ENCODE assay signal across 8 cellular contexts in the genomic region with DNA sequence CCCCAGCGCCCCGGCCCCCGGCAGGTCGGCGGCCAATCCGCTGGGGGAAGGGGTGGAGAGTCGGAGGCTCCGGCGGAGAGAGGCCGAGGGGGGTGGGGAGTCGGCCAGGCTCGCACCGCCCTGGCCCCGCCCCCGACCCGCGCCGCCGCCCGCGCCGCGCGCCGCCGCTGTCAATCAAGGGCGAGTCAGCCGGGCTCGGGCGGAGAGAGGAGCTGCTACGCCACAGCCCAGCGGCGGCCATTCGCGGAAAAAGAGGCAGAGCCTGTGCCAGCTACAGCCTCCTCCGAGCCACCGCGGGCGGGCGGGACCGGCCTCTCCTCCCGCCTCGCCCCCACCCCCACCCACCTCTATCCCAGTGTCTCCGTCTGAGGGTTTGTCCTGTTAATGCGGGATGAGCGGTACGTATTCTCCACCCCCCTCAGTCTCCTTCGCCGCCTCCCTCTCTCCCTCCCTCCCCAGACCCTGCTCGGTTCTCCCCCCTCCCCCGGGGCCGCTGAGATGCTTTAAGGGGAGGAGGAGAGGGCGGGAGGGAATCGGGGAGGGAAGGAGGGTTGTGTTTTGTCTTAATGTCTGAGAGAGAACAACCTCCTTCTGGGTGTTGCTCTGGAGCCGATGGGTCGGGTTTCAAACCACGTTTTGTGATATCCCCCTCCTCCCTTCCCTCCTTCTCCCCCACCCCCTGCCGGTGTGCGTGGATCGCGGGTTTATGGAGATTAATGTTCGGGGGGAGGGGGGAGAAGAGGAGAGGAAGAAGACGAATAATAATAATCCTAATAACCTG. TPM values are rescaled to one million over a fixed set of nuclear protein-coding genes. Genes with fewer than 3 reads are reported as not detected.
DNase-seq lines count a peak whose midpoint lies in the region; ATAC-seq and TF ChIP-seq lines count a peak whose summit lies in the region.

A gene (plus strand): TSS at position 223 of the 781 bp plus-strand sequence. CDS start 169 bp downstream, at position 392.

- in situ Hi-C loops in IMR-90 (cut with MboI; ENCODE audit: low sequenced_read_pairs): no loop called here

- CTCF ChIA-PET in IMR-90 (lab: Yijun Ruan, JAX) (interaction anchor here (0.6 kb wide), 1 partner anchor 739 kb away, joined by 7 read pairs; no protein-coding TSS in a partner anchor), OCI-LY7 (lab: Charles Lee; ENCODE audit: unreplicated experiment) (no interaction called here)

- H4K5ac ChIP-seq in IMR-90 (ENCODE audit: low read depth, low read length): no peak within 1 kb of the TSS

- H2AK9ac ChIP-seq in IMR-90 (replicated peaks; ENCODE audit: low read depth, low read length, poor library complexity): peak within 1 kb of the TSS; percentile 96

- H3K4me1 ChIP-seq in IMR-90 (ENCODE audit: control insufficient read depth, insufficient read depth, low read length) (peaks cover 4% of the 10 kb centered on the region; the same call in 1 of the 2 replicates), OCI-LY7 (ENCODE audit: insufficient read depth, low read length, poor library complexity, severe bottlenecking) (peaks cover 48% of the 10 kb centered on the region)

- no peak for TF ChIP-seq RAD21 in IMR-90 (IDR thresholded peaks at IDR 0.05; ENCODE audit: low read length)

- H2BK15ac ChIP-seq in IMR-90 (ENCODE audit: low read depth, low read length): no peak within 1 kb of the TSS

- peak within 1 kb of the TSS; percentile 86 for H3K4me3 ChIP-seq in IMR-90 (ENCODE audit: insufficient read depth, low read depth, low read length)
- H3K4me3 ChIP-seq in OCI-LY7 (ENCODE audit: low read depth, low read length, poor library complexity, severe bottlenecking): peak within 1 kb of the TSS; percentile 88

- no peak within 1 kb of the TSS for H3K14ac ChIP-seq in IMR-90 (replicated peaks; ENCODE audit: low read depth, low read length)

- H3K27ac ChIP-seq in IMR-90 (ENCODE audit: insufficient read depth, low read length) (peak within 1 kb of the TSS; percentile 54), OCI-LY7 (ENCODE audit: low read depth, low read length, poor library complexity, severe bottlenecking) (peak within 1 kb of the TSS; percentile 86)

- no peak within 1 kb of the TSS for H3K23ac ChIP-seq in IMR-90 (ENCODE audit: low read depth, low read length)

- TF ChIP-seq CTCF in IMR-90 (conservative IDR thresholded peaks at IDR 0.05; ENCODE audit: low read depth, low read length) (0 out of 2 replicates have a peak, but pooled peaks have one; percentile 5), OCI-LY7 (conservative IDR thresholded peaks at IDR 0.05; ENCODE audit: low read length) (0 out of 2 replicates have a peak, but pooled peaks have one; percentile 5)

- no peaks in the 10 kb centered on the region for H3K27me3 ChIP-seq in IMR-90 (ENCODE audit: control insufficient read depth, insufficient read depth, low read length)

- intact Hi-C loops in IMR-90 (cut with micrococcal nuclease) (loop anchor here (1.0 to 5.0 kb wide), 4 partner anchors 79 to 654 kb away; a partner anchor contains a TSS), OCI-LY7 (cut with micrococcal nuclease; ENCODE audit: unreplicated experiment) (loop anchor here (1.0 to 10.0 kb wide), 4 partner anchors 517 to 1757 kb away; a partner anchor contains a TSS)

- TF ChIP-seq POLR2A in IMR-90 (IDR thresholded peaks at IDR 0.05; ENCODE audit: low read depth, low read length): peak; percentile 45; the same call in 1 of the 2 replicates

- H3K18ac ChIP-seq in IMR-90 (ENCODE audit: low read depth, low read length): no peak within 1 kb of the TSS

- peak within 1 kb of the TSS; percentile 17; the same call in 1 of the 2 replicates for H3K56ac ChIP-seq in IMR-90 (ENCODE audit: extremely low read depth, insufficient read depth, low read length)

- DNase-seq in DMS 273 treated with DMSO at 0.1 percent for 48 hours (lab: John Stamatoyannopoulos, UW) (peak; percentile 93), IMR-90 (peak; percentile 91), OCI-LY7 (ENCODE audit: low spot score) (peak; percentile 93), activated T-cell treated with anti-CD3 and anti-CD28 coated beads for 1 hour (ENCODE audit: low read depth) (peak; percentile 94), epidermal melanocyte (ENCODE audit: insufficient read length, low spot score) (peak; percentile 79), middle frontal gyrus (ENCODE audit: extremely low spot score, low spot score) (peak; percentile 84)
- DNase-seq in stimulated activated CD8-positive, alpha-beta memory T cell treated with anti-CD3 and anti-CD28 coated beads, Interleukin-2, amount 100 ng/mL, for 1 hour (ENCODE audit: low read depth in 2 of 2): peak; percentile 91 to 93

- dilution Hi-C loops in IMR-90 (cut with HindIII; ENCODE audit: low sequenced_read_pairs, unreplicated experiment): no loop called here

- H2BK5ac ChIP-seq in IMR-90 (ENCODE audit: low read depth, low read length, poor library complexity, severe bottlenecking): peak within 1 kb of the TSS; percentile 25

- peaks cover 4% of the 10 kb centered on the region for H3K9me1 ChIP-seq in IMR-90 (ENCODE audit: insufficient read depth, low read length)

- peak within 1 kb of the TSS; percentile 63 for H3K4me2 ChIP-seq in IMR-90 (ENCODE audit: low read depth, low read length)
- peak within 1 kb of the TSS; percentile 97 for H3K4me2 ChIP-seq in OCI-LY7 (ENCODE audit: low read length)

- H3K9me2 ChIP-seq in OCI-LY7 (ENCODE audit: insufficient read depth, low read length): no peaks in the 10 kb centered on the region

- POLR2A ChIA-PET in IMR-90 (lab: Charles Lee; ENCODE audit: unreplicated experiment): interaction anchor here (0.6 kb wide), 1 partner anchor 648 kb away, joined by 8 read pairs; no protein-coding TSS in a partner anchor
- POLR2A ChIA-PET in OCI-LY7 (lab: Charles Lee): no interaction called here

- peak within 1 kb of the TSS in 1 of 2 experiments; percentile 45; a peak in 2 of 4 replicates for H4K8ac ChIP-seq in IMR-90 (ENCODE audit: low read depth in 2 of 2, low read length in 2 of 2)

- no peak within 1 kb of the TSS for H2BK20ac ChIP-seq in IMR-90 (ENCODE audit: low read depth, low read length)

- BruUV-seq in IMR-90 (replicated peaks; lab: Mats Ljungman, UMichigan) (no TSS peak), OCI-LY7 (replicated peaks; lab: Mats Ljungman, UMichigan) (no TSS peak)

- WGBS in IMR-90 (ENCODE audit: extremely low coverage in 2 of 2, insufficient read length in 1 of 2), 2 experiments: 1% methylated on average over 28 of the region's 63 CpGs; no CpG with 5 or more reads in 1 of the 2 experiments

- H3K4ac ChIP-seq in IMR-90 (ENCODE audit: low read depth, low read length): peak within 1 kb of the TSS; percentile 60

- H4K91ac ChIP-seq in IMR-90 (ENCODE audit: insufficient read depth, low read depth, low read length): no peak within 1 kb of the TSS

- H2BK120ac ChIP-seq in IMR-90 (ENCODE audit: low read depth, low read length): peak within 1 kb of the TSS; percentile 64

- H3K36me3 ChIP-seq in IMR-90 (ENCODE audit: control insufficient read depth, insufficient read depth, low read length): no peaks in the 10 kb centered on the region
- peaks cover 18% of the 10 kb centered on the region; the same call in 1 of the 2 replicates for H3K36me3 ChIP-seq in OCI-LY7 (ENCODE audit: insufficient read depth, low read length)

- no peak within 1 kb of the TSS for H2AK5ac ChIP-seq in IMR-90 (ENCODE audit: low read depth, low read length)

- no peaks in the 10 kb centered on the region for H4K20me1 ChIP-seq in IMR-90 (ENCODE audit: insufficient read depth, low read length)
- peaks cover 14% of the 10 kb centered on the region; the same call in 1 of the 2 replicates for H4K20me1 ChIP-seq in OCI-LY7 (ENCODE audit: insufficient read depth, low read length)

- peaks cover 0 to 2% of the 10 kb centered on the region in 2 experiments; a peak in 2 of 4 replicates for H3K79me1 ChIP-seq in IMR-90 (ENCODE audit: low read depth in 1 of 2, low read length in 2 of 2)

- peak within 1 kb of the TSS; percentile 50 for H3K9ac ChIP-seq in IMR-90 (ENCODE audit: low read depth, low read length)

- ATAC-seq in GM21529 (IDR thresholded peaks at IDR 0.05; ENCODE audit: unreplicated experiment) (peak; percentile 66), IMR-90 (ENCODE audit: low read depth) (peak; percentile 85)

- peaks cover 28% of the 10 kb centered on the region for H3K79me2 ChIP-seq in OCI-LY7 (ENCODE audit: insufficient read depth, low read depth, low read length)

- H2AFZ ChIP-seq in IMR-90 (replicated peaks; ENCODE audit: low read length, poor library complexity) (peak within 1 kb of the TSS; percentile 97), OCI-LY7 (ENCODE audit: low read length) (peak within 1 kb of the TSS; percentile 99)

- H3K9me3 ChIP-seq in IMR-90 (ENCODE audit: control insufficient read depth, insufficient read depth, low read length): no peaks in the 10 kb centered on the region
- H3K9me3 ChIP-seq in OCI-LY7 (ENCODE audit: low read length): no peaks in the 10 kb centered on the region

TF ChIP-seq in IMR-90, 13 proteins besides CTCF, POLR2A, EP300 and RAD21:
- no peak for TF ChIP-seq NFE2L2 (IDR thresholded peaks at IDR 0.05; ENCODE audit: low read depth, low read length)
- peak; percentile 71; the same call in 1 of the 2 replicates for TF ChIP-seq MAZ (IDR thresholded peaks at IDR 0.05; ENCODE audit: borderline replicate concordance, low read depth, low read length)
- TF ChIP-seq RCOR1 (IDR thresholded peaks at IDR 0.05; ENCODE audit: insufficient replicate concordance, low read length): no peak
- no peak for TF ChIP-seq BHLHE40 (IDR thresholded peaks at IDR 0.05; ENCODE audit: low read depth, low read length)
- TF ChIP-seq MAFK (IDR thresholded peaks at IDR 0.05; ENCODE audit: low read depth, low read length): no peak
- no peak for TF ChIP-seq SMC3 (IDR thresholded peaks at IDR 0.05; ENCODE audit: low read depth, low read length)
- no peak for TF ChIP-seq CEBPB (IDR thresholded peaks at IDR 0.05; ENCODE audit: low read depth, low read length)
- no peak for TF ChIP-seq FOS (IDR thresholded peaks at IDR 0.05; ENCODE audit: low read depth, low read length)
- TF ChIP-seq MXI1 (IDR thresholded peaks at IDR 0.05; ENCODE audit: borderline replicate concordance, low read depth, low read length): 0 out of 2 replicates have a peak, but pooled peaks have one; percentile 9
- TF ChIP-seq CHD1 (IDR thresholded peaks at IDR 0.05; ENCODE audit: low read depth, low read length): no peak

RNA-seq across cellular contexts. Expression of the gene that starts here (rescaled TPM):
- 5.6 and 5.9 TPM in 2 replicates for total RNA-seq in IMR-90 (2012; rRNA removed)
- 0.85 and 0.97 TPM in 2 replicates for polyA plus RNA-seq in IMR-90 (2012; rRNA removed)
- 0.30 and 0.40 TPM in 2 replicates for polyA plus RNA-seq in IMR-90 (2012; cell fraction: cytosol; rRNA removed)
- polyA plus RNA-seq in IMR-90 (2012; cell fraction: nucleus; rRNA removed; ENCODE audit: low replicate concordance): 0.23 and 1.1 TPM in 2 replicates
- total RNA-seq in OCI-LY7 (2014; rRNA removed; shearing (Covaris generic)): 15.8 and 22.5 TPM in 2 replicates
- 17.0 and 18.9 TPM in 2 replicates for total RNA-seq in OCI-LY7 (2022)

Comparison
In these comparisons a context has a peak if more than half of its experiments do, and no peak if none do; other contexts are left out.
1. Peak in every context shown above with its lines: DNase-seq, ATAC-seq, H3K4me3 ChIP-seq and H3K27ac ChIP-seq.